Comparison of ENCODE assay signal across 8 cellular contexts in genomic region chr9:36036780-36037579, GRCh38. TPM values are rescaled to one million over a fixed set of nuclear protein-coding genes. Genes with fewer than 3 reads are reported as not detected.
DNase-seq lines count a peak whose midpoint lies in the region; ATAC-seq and TF ChIP-seq lines count a peak whose summit lies in the region.

TSS of gene RECK (plus strand) at chr9:36036913. CDS start at chr9:36036999, 86 bp downstream.

- peaks cover 2 to 37% of the 10 kb centered on the region in 2 donors for H3K4me1 ChIP-seq in left lung

- no peaks in the 10 kb centered on the region for H3K9me3 ChIP-seq in left lung

- peaks cover 0 to 16% of the 10 kb centered on the region in 2 donors for H3K27me3 ChIP-seq in left lung

- no peaks in the 10 kb centered on the region for H3K36me3 ChIP-seq in left lung

- peak; percentile 40 for ATAC-seq in GM18520 (IDR thresholded peaks at IDR 0.05; ENCODE audit: unreplicated experiment)
- peak; percentile 80 for ATAC-seq in HG03103 (IDR thresholded peaks at IDR 0.05; ENCODE audit: low read depth, unreplicated experiment)
- peak; percentile 98 for ATAC-seq in left lung

- DNase-seq in A172 (ENCODE audit: low spot score) (peak; percentile 59), NCI-H345 (lab: John Stamatoyannopoulos, UW) (peak; percentile 85), dermis blood vessel endothelial cell (peak; percentile 77), left lung (peak; percentile 88 to 97)
- DNase-seq in activated CD4-positive, alpha-beta T cell treated with anti-CD3 and anti-CD28 coated beads, Interleukin-2, amount 50 U/mL, for 24 hours (ENCODE audit: low read depth in 1 of 2, low spot score in 1 of 2), result peak; percentile 72 to 82
- DNase-seq in stimulated activated CD4-positive, alpha-beta T cell treated with anti-CD3 and anti-CD28 coated beads, Interleukin-2, amount 100 ng/mL, for 24 hours, result peak; percentile 93 to 96

- H3K4me3 ChIP-seq in left lung, result peak within 1 kb of the TSS; percentile 87 to 90

- intact Hi-C loops in left lung (cut with DNase I), result no loop called here

- H3K27ac ChIP-seq in left lung, result peak within 1 kb of the TSS; percentile 68 to 79

- TF ChIP-seq CTCF in left lung (IDR thresholded peaks at IDR 0.05), result no peak

RNA-seq across cellular contexts. Expression of gene RECK, which starts in this region (rescaled TPM):
- 17.9 and 19.4 TPM in 2 replicates for total RNA-seq in A172 (2014; rRNA removed; shearing (Covaris generic))
- 22.0 and 37.5 TPM in 2 replicates for total RNA-seq in dermis blood vessel endothelial cell
- total RNA-seq in left lung, result 10 to 100 TPM; 18.5 to 20.7 TPM

Comparison
In these comparisons a context has a peak if more than half of its experiments do, and no peak if none do; other contexts are left out.
1. Peak in every context shown above with its lines: DNase-seq, ATAC-seq, H3K4me3 ChIP-seq and H3K27ac ChIP-seq.
2. ATAC-seq: peak in every context shown above with its lines; median percentile 98 in left lung; 80 in HG03103; 40 in GM18520.